9 cellular contexts compared by ENCODE assay signal in the genomic region with DNA sequence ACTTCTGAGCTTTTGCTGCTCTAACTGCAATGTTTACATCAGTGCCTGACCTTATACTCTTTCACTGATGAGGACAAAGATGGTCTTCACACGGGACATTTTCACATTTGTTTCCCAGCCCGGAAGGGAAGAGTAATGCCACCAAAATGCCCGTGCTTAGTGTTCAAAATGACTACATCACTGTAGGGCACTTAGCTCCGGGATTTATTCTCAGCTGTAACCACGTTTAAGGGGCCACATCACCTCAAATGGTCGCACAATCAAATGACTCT. TPM values are rescaled to one million over a fixed set of nuclear protein-coding genes. Genes with fewer than 3 reads are reported as not detected.
DNase-seq lines count a peak whose midpoint lies in the region; ATAC-seq lines count a peak whose summit lies in the region.
"Had no signal": no experiment of that assay in that cellular context is flagged by ENCODE, and none has a peak within 500 bp of the region (broad histone marks: within the 10 kb centered on the region; RNA-seq: fewer than 3 reads in every experiment).

No MANE protein-coding gene starts in this region.

- DNase-seq in SIG-M5 treated with dmso at 0.1 percent for 504 hours (lab: John Stamatoyannopoulos, UW; ENCODE audit: unreplicated experiment) (peak; percentile 40), SIG-M5 (lab: John Stamatoyannopoulos, UW) (no peak), inferior parietal cortex (ENCODE audit: extremely low spot score) (peak; percentile 42), substantia nigra (lab: John Stamatoyannopoulos, UW) (no peak), NCI-H1092 treated with DMSO at 0.1 percent for 48 hours (lab: John Stamatoyannopoulos, UW) (no peak), HuH-7 (ENCODE audit: low spot score) (no peak)
- DNase-seq: NCI-H2029 treated with DMSO at 0.1 percent for 48 hours had no signal

- H3K27me3 Mint-ChIP-seq in activated T-helper 17 cell treated with anti-CD3 and anti-CD28 coated beads, Interleukin-2, amount 50 U/mL, for 72 hours = no peaks in the 10 kb centered on the region

- H3K27ac ChIP-seq in substantia nigra (ENCODE audit: low read depth, low read length, poor library complexity, severe bottlenecking) = peak overlapping the region; percentile 94

- peak overlapping the region; percentile 80 for H3K27ac Mint-ChIP-seq in activated T-helper 17 cell treated with anti-CD3 and anti-CD28 coated beads, Interleukin-2, amount 50 U/mL, for 72 hours

- peaks cover 35% of the 10 kb centered on the region for H3K4me1 Mint-ChIP-seq in activated T-helper 17 cell treated with anti-CD3 and anti-CD28 coated beads, Interleukin-2, amount 50 U/mL, for 72 hours

- H3K4me3 Mint-ChIP-seq in activated T-helper 17 cell treated with anti-CD3 and anti-CD28 coated beads, Interleukin-2, amount 50 U/mL, for 72 hours = peak overlapping the region; percentile 72

- no peak for ATAC-seq in activated T-helper 17 cell treated with anti-CD3 and anti-CD28 coated beads, Interleukin-2, amount 50 U/mL, for 72 hours (replicated peaks)
- ATAC-seq in GM19395 (IDR thresholded peaks at IDR 0.05; ENCODE audit: unreplicated experiment) = no peak

- no peaks in the 10 kb centered on the region for H3K9me3 Mint-ChIP-seq in activated T-helper 17 cell treated with anti-CD3 and anti-CD28 coated beads, Interleukin-2, amount 50 U/mL, for 72 hours

- H3K36me3 Mint-ChIP-seq in activated T-helper 17 cell treated with anti-CD3 and anti-CD28 coated beads, Interleukin-2, amount 50 U/mL, for 72 hours (ENCODE audit: low read depth) = no peaks in the 10 kb centered on the region

RNA-seq across cellular contexts. Expression of a gene that starts 2.9 kb away (rescaled TPM):
- total RNA-seq in activated T-helper 17 cell treated with anti-CD3 and anti-CD28 coated beads, Interleukin-2, amount 50 U/mL, for 72 hours = not detected

RNA-seq across cellular contexts. Expression of a gene that starts 56.4 kb away (rescaled TPM):
- total RNA-seq in activated T-helper 17 cell treated with anti-CD3 and anti-CD28 coated beads, Interleukin-2, amount 50 U/mL, for 72 hours = 10 to 100 TPM in 1 of 2 donors, 1 to 10 TPM in 1; 9.7 to 14.7 TPM

Comparison
In these comparisons a context has a peak if more than half of its experiments do, and no peak if none do; other contexts are left out.
1. DNase-seq: peak in SIG-M5 treated with dmso at 0.1 percent for 504 hours (single experiment) and inferior parietal cortex (single experiment); none in SIG-M5 (single experiment), substantia nigra (0 of 49), NCI-H1092 treated with DMSO at 0.1 percent for 48 hours (single experiment) and HuH-7 (single experiment).